In the genomic region with DNA sequence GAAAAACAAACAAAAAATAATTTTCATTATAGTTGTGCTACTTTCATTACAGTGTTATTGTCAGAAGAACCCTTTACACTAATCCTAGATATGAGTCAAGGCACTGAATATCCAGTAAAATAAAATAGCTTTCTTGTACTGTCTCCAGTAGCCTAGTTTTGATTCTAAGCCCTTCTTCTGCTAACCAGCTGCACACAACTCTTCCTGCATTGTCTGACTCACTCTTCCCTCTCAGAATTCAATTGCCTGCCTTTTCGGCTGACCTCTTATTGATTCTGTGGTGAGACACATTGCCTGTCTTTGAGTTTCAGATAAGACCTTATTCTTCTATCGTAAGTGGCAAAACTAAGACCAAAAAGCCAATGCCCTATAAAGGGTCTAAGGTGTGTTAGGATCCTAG, we compare ENCODE assay signal across 15 cellular contexts. TPM values are rescaled to one million over a fixed set of nuclear protein-coding genes. Genes with fewer than 3 reads are reported as not detected.
DNase-seq lines count a peak whose midpoint lies in the region; TF ChIP-seq lines count a peak whose summit lies in the region.
"Had no signal": no experiment of that assay in that cellular context is flagged by ENCODE, and none has a peak within 500 bp of the region (broad histone marks: within the 10 kb centered on the region; RNA-seq: fewer than 3 reads in every experiment).

No MANE protein-coding gene starts in this region.

- peak; percentile 20 for DNase-seq in DMS53 (lab: John Stamatoyannopoulos, UW)
- DNase-seq in DMS53 treated with DMSO at 0.1 percent for 48 hours (lab: John Stamatoyannopoulos, UW; ENCODE audit: unreplicated experiment) = no peak
- no peak for DNase-seq in SK-N-SH
- DNase-seq in fibroblast of pulmonary artery (ENCODE audit: low read depth) = peak; percentile 43
- no peak for DNase-seq in smooth muscle cell (lab: John Stamatoyannopoulos, UW; ENCODE audit: unreplicated experiment)
- DNase-seq in cerebellum (ENCODE audit: low spot score) = no peak
- no peak for DNase-seq in NCI-H1105 treated with DMSO at 0.1 percent for 48 hours (lab: John Stamatoyannopoulos, UW)
- no peak for DNase-seq in SJCRH30
- DNase-seq: activated naive CD4-positive, alpha-beta T cell; central memory CD4-positive, alpha-beta T cell; NCI-H1105; NCI-H226; stimulated activated naive CD8-positive, alpha-beta T cell treated with anti-CD3 and anti-CD28 coated beads, Interleukin-15, amount 100 ng/mL, for 72 hours had no signal

- CTCF ChIA-PET in SK-N-SH (lab: Yijun Ruan, JAX) = interaction anchor here (1.5 kb wide), 1 partner anchor 435 kb away, joined by 3 read pairs; no protein-coding TSS in a partner anchor

- H3K9ac ChIP-seq in SK-N-SH = no peak overlapping the region
- no peak overlapping the region for H3K9ac ChIP-seq in smooth muscle cell (ENCODE audit: low read depth)

- H2AFZ ChIP-seq in SK-N-SH (ENCODE audit: low read depth) = no peak overlapping the region
- no peak overlapping the region for H2AFZ ChIP-seq in smooth muscle cell (ENCODE audit: low read depth)

- H3K9me3 ChIP-seq in SK-N-SH (no peaks in the 10 kb centered on the region), smooth muscle cell (replicated peaks; ENCODE audit: low read depth) (no peaks in the 10 kb centered on the region), SJCRH30 (replicated peaks) (no peaks in the 10 kb centered on the region)

- H3K27ac ChIP-seq in SK-N-SH (ENCODE audit: low read depth in 2 of 2, low read length in 1 of 2) (0 out of 4 replicates have a peak overlapping the region, but pooled peaks of 1 of the 2 experiments have one; percentile 1), smooth muscle cell (ENCODE audit: low read depth) (no peak overlapping the region), SJCRH30 (no peak overlapping the region)
- H3K27ac ChIP-seq: 22Rv1 had no signal

- TF ChIP-seq EP300 in SK-N-SH (IDR thresholded peaks at IDR 0.05; ENCODE audit: borderline replicate concordance in 1 of 2, low read depth in 1 of 2, low read length in 1 of 2) = no peak

- no peak for TF ChIP-seq RAD21 in SK-N-SH (IDR thresholded peaks at IDR 0.05; ENCODE audit: low read length)

- H3K79me2 ChIP-seq in SK-N-SH (ENCODE audit: insufficient read depth) (no peaks in the 10 kb centered on the region), smooth muscle cell (ENCODE audit: low read depth) (no peaks in the 10 kb centered on the region)

- H3K27me3 ChIP-seq in SK-N-SH (ENCODE audit: insufficient read depth) (no peaks in the 10 kb centered on the region), smooth muscle cell (ENCODE audit: low read depth) (no peaks in the 10 kb centered on the region), SJCRH30 (no peaks in the 10 kb centered on the region)

- no peak for TF ChIP-seq CTCF in SK-N-SH (IDR thresholded peaks at IDR 0.05)
- no peak for TF ChIP-seq CTCF in fibroblast of pulmonary artery (IDR thresholded peaks at IDR 0.05; ENCODE audit: low read length, missing control alignments)
- TF ChIP-seq CTCF in smooth muscle cell (IDR thresholded peaks at IDR 0.05; ENCODE audit: borderline replicate concordance, insufficient read depth, poor library complexity, severe bottlenecking) = no peak

- POLR2A ChIA-PET in SK-N-SH (lab: Yijun Ruan, JAX) = no interaction called here

- H3K4me1 ChIP-seq in SK-N-SH (ENCODE audit: control insufficient read depth in 1 of 2, insufficient read depth in 2 of 2, low read depth in 1 of 2, low read length in 1 of 2) (no peaks in the 10 kb centered on the region), smooth muscle cell (ENCODE audit: low read depth) (no peaks in the 10 kb centered on the region), SJCRH30 (no peaks in the 10 kb centered on the region)

- H3K36me3 ChIP-seq in SK-N-SH (replicated peaks in 1 of 2; ENCODE audit: control insufficient read depth in 1 of 2, insufficient read depth in 2 of 2, low read length in 1 of 2) (no peaks in the 10 kb centered on the region), smooth muscle cell (ENCODE audit: low read depth) (no peaks in the 10 kb centered on the region), SJCRH30 (no peaks in the 10 kb centered on the region)

- H3F3A ChIP-seq in SK-N-SH (replicated peaks; ENCODE audit: insufficient read depth) = no peaks in the 10 kb centered on the region
- no peaks in the 10 kb centered on the region for H3F3A ChIP-seq in smooth muscle cell (ENCODE audit: low read depth)

- 69% methylated on average over 2 of the region's 2 CpGs for WGBS in SK-N-SH (ENCODE audit: low lambda C conversion rate)
- 22% methylated on average over 2 of the region's 2 CpGs for WGBS in smooth muscle cell (ENCODE audit: low lambda C conversion rate)

- H3K4me3 ChIP-seq in SK-N-SH (ENCODE audit: low read depth in 2 of 2, low read length in 1 of 2) = no peak overlapping the region
- H3K4me3 ChIP-seq in fibroblast of pulmonary artery (replicated peaks; ENCODE audit: low read depth, low read length) = no peak overlapping the region
- no peak overlapping the region for H3K4me3 ChIP-seq in smooth muscle cell
- no peak overlapping the region for H3K4me3 ChIP-seq in SJCRH30

- H3K9me2 ChIP-seq in SK-N-SH = no peaks in the 10 kb centered on the region

- no peak overlapping the region for H3K4me2 ChIP-seq in SK-N-SH
- H3K4me2 ChIP-seq in smooth muscle cell = peak overlapping the region; percentile 7

- H4K20me1 ChIP-seq in SK-N-SH (ENCODE audit: insufficient read depth) (no peaks in the 10 kb centered on the region), smooth muscle cell (ENCODE audit: low read depth) (no peaks in the 10 kb centered on the region)

TF ChIP-seq in SK-N-SH, 30 proteins besides CTCF, POLR2A, EP300 and RAD21:
- 0 out of 2 replicates have a peak, but pooled peaks have one; percentile 18 for TF ChIP-seq JUND (IDR thresholded peaks at IDR 0.05)
- TF ChIP-seq FOSL2 (IDR thresholded peaks at IDR 0.05; ENCODE audit: borderline replicate concordance, low read depth) = peak; percentile 24; the same call in 1 of the 2 replicates
- TF ChIP-seq NFIC (IDR thresholded peaks at IDR 0.05; ENCODE audit: borderline replicate concordance) = no peak

RNA-seq across cellular contexts. Expression of a gene that starts 26.7 kb away (rescaled TPM):
- polyA plus RNA-seq in SK-N-SH (2012; rRNA removed) = 25.0 and 37.5 TPM in 2 replicates
- 26.5 and 30.9 TPM in 2 replicates for polyA plus RNA-seq in SK-N-SH (2012; cell fraction: cytosol; rRNA removed)
- 29.4 and 37.0 TPM in 2 replicates for polyA plus RNA-seq in SK-N-SH (2012; cell fraction: nucleus; rRNA removed)
- total RNA-seq in smooth muscle cell = 51.3 and 58.8 TPM in 2 replicates
- polyA plus RNA-seq in smooth muscle cell = 13.4 and 24.5 TPM in 2 replicates
- 42.3 TPM for total RNA-seq in cerebellum
- 14.6 and 16.3 TPM in 2 replicates for total RNA-seq in SJCRH30 (2014; rRNA removed; shearing (Covaris generic))
- total RNA-seq: HepG2 had no signal
- polyA plus RNA-seq: HepG2 had no signal

Comparison
In these comparisons a context has a peak if more than half of its experiments do, and no peak if none do; other contexts are left out.
1. DNase-seq: peak in DMS53 (single experiment) and fibroblast of pulmonary artery (single experiment); none in DMS53 treated with DMSO at 0.1 percent for 48 hours (single experiment), SK-N-SH (single experiment), smooth muscle cell (single experiment), cerebellum (single experiment), NCI-H1105 treated with DMSO at 0.1 percent for 48 hours (single experiment) and SJCRH30 (0 of 2).